Comparison of ENCODE assay signal across 27 cellular contexts in genomic region chr2:164812378-164812777, GRCh38.
"Had no signal": no experiment of that assay in that cellular context is flagged by ENCODE, and none has a peak within 500 bp of the region (broad histone marks: within the 10 kb centered on the region; RNA-seq: fewer than 3 reads in every experiment).

No MANE protein-coding gene starts in this region.

- H3K4me1 ChIP-seq: psoas muscle, uterus had no signal

- H3K4me3 Mint-ChIP-seq: naive thymus-derived CD8-positive, alpha-beta T cell; nephron; neural crest cell; stimulated activated naive B cell treated with anti-CD40 and anti-IgM and Interleukin-4, amounts not matched to agents 10 μg/mL and 1 μg/mL and 100 μg/mL, for 72 hours; type B pancreatic cell had no signal

- H3K4me3 ChIP-seq: lower lobe of right lung, pancreas, psoas muscle, right lobe of liver, smooth muscle cell, stomach, suprapubic skin, thoracic aorta, tibial nerve, uterus had no signal

- H3K27ac Mint-ChIP-seq: naive thymus-derived CD8-positive, alpha-beta T cell; nephron; stimulated activated naive B cell treated with anti-CD40 and anti-IgM and Interleukin-4, amounts not matched to agents 10 μg/mL and 1 μg/mL and 100 μg/mL, for 72 hours; type B pancreatic cell had no signal

- H3K9me3 ChIP-seq: lower lobe of right lung, pancreas, psoas muscle, right lobe of liver, stomach, suprapubic skin, thoracic aorta, tibial nerve, uterus had no signal

- H3K36me3 Mint-ChIP-seq: naive thymus-derived CD8-positive, alpha-beta T cell; type B pancreatic cell had no signal

- H3K36me3 ChIP-seq: lower lobe of right lung, pancreas, right lobe of liver, stomach, suprapubic skin, thoracic aorta, tibial nerve, uterus had no signal

- H3K27ac ChIP-seq: lower lobe of right lung, psoas muscle, stomach, suprapubic skin, uterus had no signal

- H3K9me3 Mint-ChIP-seq: nephron; neural crest cell; stimulated activated naive B cell treated with anti-CD40 and anti-IgM and Interleukin-4, amounts not matched to agents 10 μg/mL and 1 μg/mL and 100 μg/mL, for 72 hours; type B pancreatic cell had no signal

- ATAC-seq: left colon; lower lobe of right lung; naive thymus-derived CD8-positive, alpha-beta T cell; psoas muscle; stimulated activated naive B cell treated with anti-CD40 and anti-IgM and Interleukin-4, amounts not matched to agents 10 μg/mL and 1 μg/mL and 100 μg/mL, for 72 hours; stimulated activated naive CD8-positive, alpha-beta T cell treated with anti-CD3 and anti-CD28 coated beads, Interleukin-15, Interleukin-2, amounts not matched to agents 100 U/mL and 50 U/mL, for 24 hours had no signal

- H3K27me3 ChIP-seq: pancreas, right lobe of liver, stomach, suprapubic skin, tibial nerve, uterus had no signal

- DNase-seq: hippocampal formation; kidney glomerular epithelial cell; left colon; lower lobe of right lung; mammary epithelial cell; mesenchymal stem cell; naive thymus-derived CD8-positive, alpha-beta T cell; nucleus accumbens; pancreas; posterior cingulate gyrus; psoas muscle; right lobe of liver; stimulated activated CD4-positive, alpha-beta T cell treated with anti-CD3 and anti-CD28 coated beads, Interleukin-12 subunit alpha, Interleukin-12 subunit beta, amount 100 ng/mL, for 4 hours; stimulated activated CD4-positive, alpha-beta T cell treated with anti-CD3 and anti-CD28 coated beads, Interleukin-15, amount 100 ng/mL, for 24 hours; stimulated activated CD4-positive, alpha-beta T cell treated with anti-CD3 and anti-CD28 coated beads, Interleukin-2, amount 100 ng/mL, for 24 hours; stimulated activated CD4-positive, alpha-beta T cell treated with anti-CD3 and anti-CD28 coated beads, Interleukin-4, amount 100 ng/mL, for 1 hour; stimulated activated naive B cell treated with anti-CD40 and anti-IgM and Interleukin-4, amounts not matched to agents 10 μg/mL and 1 μg/mL and 100 μg/mL, for 72 hours; stimulated activated naive CD8-positive, alpha-beta T cell treated with anti-CD3 and anti-CD28 coated beads, Interleukin-15, Interleukin-2, amounts not matched to agents 100 U/mL and 50 U/mL, for 24 hours; stomach; uterus had no signal

- H3K27me3 Mint-ChIP-seq: naive thymus-derived CD8-positive, alpha-beta T cell; stimulated activated naive B cell treated with anti-CD40 and anti-IgM and Interleukin-4, amounts not matched to agents 10 μg/mL and 1 μg/mL and 100 μg/mL, for 72 hours; type B pancreatic cell had no signal
